In the genomic region with DNA sequence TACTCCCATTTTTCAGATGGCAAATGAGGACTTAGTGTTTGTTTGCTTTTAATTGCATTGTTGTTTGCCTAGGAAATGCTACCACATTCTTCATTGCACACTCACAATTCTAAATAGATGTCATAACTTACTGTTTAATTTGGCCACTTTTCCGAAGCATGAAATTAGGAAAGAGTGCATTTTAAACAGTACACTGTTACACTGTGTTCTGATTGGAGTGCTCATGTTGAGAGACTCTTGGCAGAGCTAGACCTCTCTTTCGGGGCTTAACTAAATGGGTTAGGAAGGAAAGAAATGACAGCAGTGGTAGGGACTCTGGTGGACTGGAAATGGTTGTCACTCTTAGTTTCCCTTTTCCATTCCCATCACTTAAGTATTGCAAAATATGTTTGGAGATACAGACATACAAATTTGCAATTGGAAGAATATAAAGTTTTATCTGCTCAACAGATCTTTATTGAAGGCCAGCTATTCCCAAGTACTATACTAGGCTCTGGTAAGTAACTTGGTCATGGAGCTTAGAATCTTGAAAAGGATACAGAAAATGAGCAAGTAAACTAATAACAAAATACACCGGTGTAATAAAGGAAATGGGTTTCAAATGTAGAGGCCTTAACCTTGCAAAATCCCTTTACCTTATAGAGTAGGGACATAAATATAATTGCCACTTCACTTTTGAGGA, we compare ENCODE assay signal across 17 cellular contexts.
"Had no signal": no experiment of that assay in that cellular context is flagged by ENCODE, and none has a peak within 500 bp of the region (broad histone marks: within the 10 kb centered on the region; RNA-seq: fewer than 3 reads in every experiment).

No MANE protein-coding gene starts in this region.

- H3K27me3 ChIP-seq: adrenal gland, uterus had no signal

- H3K9me3 ChIP-seq: adrenal gland, thoracic aorta, uterus had no signal

- H3K4me3 ChIP-seq: adrenal gland, coronary artery, skin epidermis, thoracic aorta, uterus had no signal

- H3K4me1 ChIP-seq: adrenal gland, uterus had no signal

- H3K36me3 ChIP-seq: thoracic aorta, uterus had no signal

- H3K27ac ChIP-seq: adrenal gland, coronary artery, skin epidermis, thoracic aorta, uterus, WERI-Rb-1 had no signal

- ATAC-seq: activated CD8-positive, alpha-beta T cell treated with anti-CD3 and anti-CD28 coated beads, Interleukin-2, amount 10 ng/mL, durations not matched to agents 7 days and 5 days; activated T-helper 17 cell treated with anti-CD3 and anti-CD28 coated beads, Interleukin-2, amount 50 U/mL, for 72 hours; stimulated activated naive CD8-positive, alpha-beta T cell treated with anti-CD3 and anti-CD28 coated beads, Interleukin-15, amount 100 ng/mL, for 72 hours had no signal

- DNase-seq: activated CD4-positive, alpha-beta T cell treated with anti-CD3 and anti-CD28 coated beads for 4 hours; activated CD8-positive, alpha-beta memory T cell treated with anti-CD3 and anti-CD28 coated beads, Interleukin-2, amount 50 U/mL, for 48 hours; activated CD8-positive, alpha-beta T cell treated with anti-CD3 and anti-CD28 coated beads, Interleukin-2, amount 10 ng/mL, durations not matched to agents 7 days and 5 days; activated naive CD4-positive, alpha-beta T cell treated with anti-CD3 and anti-CD28 coated beads, Interleukin-2, amount 10 ng/mL, durations not matched to agents 7 days and 5 days; adrenal gland; central memory CD4-positive, alpha-beta T cell; effector CD4-positive, alpha-beta T cell; hypothalamus; nephron progenitor cell; stimulated activated CD4-positive, alpha-beta T cell treated with anti-CD3 and anti-CD28 coated beads, Interleukin-4, amount 100 ng/mL, for 4 hours; stimulated activated naive CD8-positive, alpha-beta T cell treated with anti-CD3 and anti-CD28 coated beads, Interleukin-15, amount 100 ng/mL, for 72 hours; uterus; WERI-Rb-1 had no signal
